9 cellular contexts compared by ENCODE assay signal in the genomic region with DNA sequence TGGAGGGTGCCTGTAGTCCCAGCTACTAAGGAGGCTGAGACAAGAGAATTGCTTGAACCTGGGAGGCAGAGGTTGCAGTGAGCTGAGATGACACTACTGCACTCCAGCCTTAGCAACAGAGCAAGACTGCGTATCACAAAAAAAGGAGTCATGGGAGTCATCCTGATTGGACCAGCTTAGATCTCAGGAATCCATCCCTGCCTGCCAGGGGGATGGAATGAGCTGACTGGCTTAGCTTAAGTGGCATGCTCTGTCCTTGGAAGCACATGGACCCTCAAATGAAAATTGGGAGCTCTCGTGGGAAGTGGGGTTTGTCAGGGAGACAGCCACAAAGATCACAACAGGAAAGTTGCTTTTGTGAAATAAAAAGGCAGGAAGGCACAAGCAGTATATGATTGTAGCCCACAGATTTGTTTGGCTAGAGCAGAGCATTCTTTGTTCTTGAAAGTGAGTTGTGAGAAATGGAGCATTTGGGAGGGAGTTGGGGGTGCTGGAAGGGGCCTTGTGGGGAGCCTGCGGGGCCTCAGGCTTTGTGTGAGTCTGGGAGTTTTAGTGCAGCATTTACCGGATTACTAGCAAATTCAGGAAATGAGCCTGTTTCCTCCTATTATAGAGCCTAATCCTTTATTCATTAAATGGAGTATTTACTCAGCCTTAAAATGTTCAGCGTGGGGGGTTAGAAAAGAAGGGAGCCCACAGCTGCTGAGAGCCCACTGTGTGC. TPM values are rescaled to one million over a fixed set of nuclear protein-coding genes. Genes with fewer than 3 reads are reported as not detected.
DNase-seq lines count a peak whose midpoint lies in the region; ATAC-seq, FAIRE-seq and TF ChIP-seq lines count a peak whose summit lies in the region.
"Had no signal": no experiment of that assay in that cellular context is flagged by ENCODE, and none has a peak within 500 bp of the region (broad histone marks: within the 10 kb centered on the region; RNA-seq: fewer than 3 reads in every experiment).

No MANE protein-coding gene starts in this region.

- H3K27me3 ChIP-seq in AG04450 (ENCODE audit: control insufficient read depth, insufficient read depth, low read length) (peaks cover 7% of the 10 kb centered on the region), Loucy (ENCODE audit: insufficient read depth, low read length, poor library complexity, severe bottlenecking) (no peaks in the 10 kb centered on the region), lung (ENCODE audit: control insufficient read depth, insufficient read depth) (no peaks in the 10 kb centered on the region)

- peak overlapping the region; percentile 36 for H3K4me2 ChIP-seq in Loucy (ENCODE audit: low read depth, low read length, poor library complexity, severe bottlenecking)

- POLR2A ChIA-PET in AG04450 (lab: Yijun Ruan, JAX), result interaction anchor here (0.7 kb wide), 1 partner anchor 29 kb away, joined by 3 read pairs; no protein-coding TSS in a partner anchor

- H3K79me2 ChIP-seq in Loucy (ENCODE audit: insufficient read depth, low read length), result peaks cover 12% of the 10 kb centered on the region; the same call in 1 of the 2 replicates

- H3K4me1 ChIP-seq in Loucy (ENCODE audit: insufficient read depth, low read length, poor library complexity, severe bottlenecking), result peaks cover 46% of the 10 kb centered on the region
- H3K4me1 ChIP-seq in lung (ENCODE audit: control insufficient read depth in 2 of 2, insufficient read depth in 2 of 2, low read length in 2 of 2), result peaks cover 2 to 6% of the 10 kb centered on the region in 2 donors

- H3K9me2 ChIP-seq in Loucy (replicated peaks; ENCODE audit: low read depth, low read length), result no peaks in the 10 kb centered on the region

- H3K36me3 ChIP-seq in Loucy (ENCODE audit: insufficient read depth, low read length) (peaks cover 35% of the 10 kb centered on the region; the same call in 1 of the 2 replicates), lung (ENCODE audit: control insufficient read depth in 2 of 2, insufficient read depth in 2 of 2, low read length in 2 of 2) (peaks cover 3 to 15% of the 10 kb centered on the region in 2 donors)

- H3F3A ChIP-seq in Loucy (ENCODE audit: low read depth), result peaks cover 5% of the 10 kb centered on the region; the same call in 1 of the 2 replicates

- H3K27ac ChIP-seq in AG04450 (ENCODE audit: low read depth, low read length), result no peak overlapping the region
- H3K27ac ChIP-seq in lung (ENCODE audit: low read depth in 1 of 2, low read length in 1 of 2), result peak overlapping the region; percentile 13 to 77
- H3K27ac ChIP-seq: C4-2B had no signal

- CTCF ChIA-PET in AG04450 (lab: Charles Lee), result interaction anchor here (1.0 to 2.0 kb wide), 2 partner anchors 28 to 32 kb away, joined by 5 to 7 read pairs; no protein-coding TSS in a partner anchor

- TF ChIP-seq CTCF in AG04450 (IDR thresholded peaks at IDR 0.05; ENCODE audit: low read depth, low read length) (no peak), Loucy (conservative IDR thresholded peaks at IDR 0.05; ENCODE audit: low read length) (no peak), lung (IDR thresholded peaks at IDR 0.05; ENCODE audit: control extremely low read depth, extremely low read depth) (no peak)

- no peak overlapping the region for H2AFZ ChIP-seq in Loucy (ENCODE audit: low read length)

- H3K9me3 ChIP-seq in AG04450 (ENCODE audit: control insufficient read depth, insufficient read depth, low read length) (no peaks in the 10 kb centered on the region; the same call in 1 of the 2 replicates), Loucy (ENCODE audit: insufficient read depth, low read depth, low read length) (no peaks in the 10 kb centered on the region), lung (ENCODE audit: control insufficient read depth in 2 of 2, insufficient read depth in 1 of 2, low read length in 1 of 2) (no peaks in the 10 kb centered on the region)

- WGBS in lung, 2 donors, result 51 to 54% methylated on average over 5 of the region's 5 CpGs

- no peak for FAIRE-seq in GM19239 (lab: Jason Lieb, UNC)

- peak; percentile 52 for DNase-seq in AG04450 (ENCODE audit: low read depth, low spot score)
- DNase-seq in dedifferentiated amniotic fluid mesenchymal stem cell (ENCODE audit: extremely low spot score), result peak; percentile 27
- DNase-seq in lung (ENCODE audit: low spot score), result no peak
- DNase-seq in GM19239 (ENCODE audit: insufficient read length, low spot score), result no peak
- DNase-seq in SKM-1 (lab: John Stamatoyannopoulos, UW; ENCODE audit: unreplicated experiment), result no peak
- DNase-seq in SIG-M5 treated with dmso at 0.1 percent for 504 hours (lab: John Stamatoyannopoulos, UW; ENCODE audit: unreplicated experiment), result no peak

- no peak overlapping the region for H3K4me3 ChIP-seq in AG04450 (ENCODE audit: low read depth, low read length)
- H3K4me3 ChIP-seq in Loucy (ENCODE audit: low read length, poor library complexity, severe bottlenecking), result no peak overlapping the region
- no peak overlapping the region for H3K4me3 ChIP-seq in lung

- ATAC-seq in lung (ENCODE audit: insufficient read depth, low FRiP score) (no peak), HG02884 (IDR thresholded peaks at IDR 0.05; ENCODE audit: unreplicated experiment) (no peak)

- H4K20me1 ChIP-seq in Loucy (ENCODE audit: insufficient read depth, low read length, poor library complexity, severe bottlenecking), result no peaks in the 10 kb centered on the region

- H3K9ac ChIP-seq in Loucy (ENCODE audit: low read depth, low read length, poor library complexity, severe bottlenecking), result no peak overlapping the region

RNA-seq across cellular contexts. Expression of a gene that starts 30.7 kb away (rescaled TPM):
- polyA plus RNA-seq in AG04450 (2011; rRNA removed) (22.1 and 24.1 TPM in 2 replicates), lung (10 to 100 TPM; 29.0 to 36.9 TPM)
- polyA minus RNA-seq in AG04450 (2011; rRNA and poly(A)+ RNA removed), result 36.1 and 36.5 TPM in 2 replicates
- 10 to 100 TPM; 67.2 to 74.3 TPM for total RNA-seq in lung

Comparison
In these comparisons a context has a peak if more than half of its experiments do, and no peak if none do; other contexts are left out.
1. DNase-seq: peak in AG04450 (single experiment) and dedifferentiated amniotic fluid mesenchymal stem cell (single experiment); none in lung (single experiment), GM19239 (single experiment), SKM-1 (single experiment) and SIG-M5 treated with dmso at 0.1 percent for 504 hours (single experiment).